In genomic region chr4:915041-915474, GRCh38 we compare ENCODE assay signal across 9 cellular contexts. TPM values are rescaled to one million over a fixed set of nuclear protein-coding genes. Genes with fewer than 3 reads are reported as not detected.
DNase-seq lines count a peak whose midpoint lies in the region; ATAC-seq and TF ChIP-seq lines count a peak whose summit lies in the region.
"Had no signal": no experiment of that assay in that cellular context is flagged by ENCODE, and none has a peak within 500 bp of the region (broad histone marks: within the 10 kb centered on the region; RNA-seq: fewer than 3 reads in every experiment).

No MANE protein-coding gene starts in this region.

- WGBS in mesendoderm (ENCODE audit: extremely low coverage, insufficient coverage, low lambda C conversion rate), result no CpG with 5 or more reads among the region's 20 CpGs

- CTCF ChIA-PET in activated CD8-positive, alpha-beta T cell treated with anti-CD3 and anti-CD28 coated beads, Interleukin-2, amount 10 ng/mL, durations not matched to agents 7 days and 5 days (lab: Charles Lee), result no interaction called here
- CTCF ChIA-PET in RWPE1 (lab: Yijun Ruan, JAX), result no interaction called here

- no peak overlapping the region for H2AK5ac ChIP-seq in mesendoderm (ENCODE audit: low read length)

- peaks cover 27% of the 10 kb centered on the region for H3K79me2 ChIP-seq in mesendoderm (ENCODE audit: control insufficient read depth, insufficient read depth, low read length)

- H4K8ac ChIP-seq in mesendoderm (ENCODE audit: low read depth, low read length), result no peak overlapping the region

- no peak overlapping the region for H3K23ac ChIP-seq in mesendoderm (ENCODE audit: low read length)

- H3K36me3 Mint-ChIP-seq in HFFc6 (ENCODE audit: low read depth), result peaks cover 22% of the 10 kb centered on the region; the same call in 1 of the 2 replicates
- H3K36me3 Mint-ChIP-seq in activated CD8-positive, alpha-beta T cell treated with anti-CD3 and anti-CD28 coated beads, Interleukin-2, amount 10 ng/mL, durations not matched to agents 7 days and 5 days (ENCODE audit: low read depth), result peaks cover 32% of the 10 kb centered on the region

- H3K36me3 ChIP-seq in mesendoderm (ENCODE audit: control insufficient read depth, insufficient read depth, low read length), result no peaks in the 10 kb centered on the region

- H3K56ac ChIP-seq in mesendoderm (ENCODE audit: low read length), result peak overlapping the region; percentile 25

- H3K9ac ChIP-seq in mesendoderm (ENCODE audit: low read length), result no peak overlapping the region

- no peak overlapping the region for H3K4ac ChIP-seq in mesendoderm (ENCODE audit: low read depth, low read length)

- no peak overlapping the region for H4K5ac ChIP-seq in mesendoderm (ENCODE audit: low read length)

- no peak overlapping the region for H2BK15ac ChIP-seq in mesendoderm (replicated peaks; ENCODE audit: low read depth)

- H2BK120ac ChIP-seq in mesendoderm (ENCODE audit: low read depth, low read length), result no peak overlapping the region

- H3K27me3 Mint-ChIP-seq in HFFc6 (ENCODE audit: insufficient read depth), result no peaks in the 10 kb centered on the region
- H3K27me3 Mint-ChIP-seq in activated CD8-positive, alpha-beta T cell treated with anti-CD3 and anti-CD28 coated beads, Interleukin-2, amount 10 ng/mL, durations not matched to agents 7 days and 5 days (ENCODE audit: low read depth), result no peaks in the 10 kb centered on the region

- H3K79me1 ChIP-seq in mesendoderm (ENCODE audit: low read length), result peaks cover 20% of the 10 kb centered on the region

- peaks cover 7% of the 10 kb centered on the region for H3K9me3 Mint-ChIP-seq in HFFc6
- H3K9me3 Mint-ChIP-seq in activated CD8-positive, alpha-beta T cell treated with anti-CD3 and anti-CD28 coated beads, Interleukin-2, amount 10 ng/mL, durations not matched to agents 7 days and 5 days (ENCODE audit: insufficient read depth), result peaks cover 7% of the 10 kb centered on the region

- H3K4me1 Mint-ChIP-seq in HFFc6 (ENCODE audit: low read depth), result peaks cover 13% of the 10 kb centered on the region; the same call in 1 of the 2 replicates
- H3K4me1 Mint-ChIP-seq in activated CD8-positive, alpha-beta T cell treated with anti-CD3 and anti-CD28 coated beads, Interleukin-2, amount 10 ng/mL, durations not matched to agents 7 days and 5 days (ENCODE audit: low read depth), result peaks cover 33% of the 10 kb centered on the region

- H3K4me3 Mint-ChIP-seq in HFFc6, result no peak overlapping the region
- H3K4me3 Mint-ChIP-seq in activated CD8-positive, alpha-beta T cell treated with anti-CD3 and anti-CD28 coated beads, Interleukin-2, amount 10 ng/mL, durations not matched to agents 7 days and 5 days, result peak overlapping the region; percentile 16

- no peak overlapping the region for H2BK5ac ChIP-seq in mesendoderm (ENCODE audit: low read length)

- POLR2A ChIA-PET in activated CD8-positive, alpha-beta T cell treated with anti-CD3 and anti-CD28 coated beads, Interleukin-2, amount 10 ng/mL, durations not matched to agents 7 days and 5 days (lab: Charles Lee), result no interaction called here
- POLR2A ChIA-PET in RWPE1 (lab: Yijun Ruan, JAX; ENCODE audit: low non-redundant PET), result no interaction called here

- ATAC-seq in activated CD8-positive, alpha-beta T cell treated with anti-CD3 and anti-CD28 coated beads, Interleukin-2, amount 10 ng/mL, durations not matched to agents 7 days and 5 days, result peak; percentile 38
- no peak for ATAC-seq in GM19328 (IDR thresholded peaks at IDR 0.05; ENCODE audit: unreplicated experiment)

- 0 out of 2 replicates have a peak overlapping the region, but pooled peaks have one; percentile 15 for H3K27ac Mint-ChIP-seq in HFFc6
- H3K27ac Mint-ChIP-seq in activated CD8-positive, alpha-beta T cell treated with anti-CD3 and anti-CD28 coated beads, Interleukin-2, amount 10 ng/mL, durations not matched to agents 7 days and 5 days, result peak overlapping the region; percentile 76

- H3K4me1 ChIP-seq in mesendoderm (ENCODE audit: control insufficient read depth, low read depth, low read length), result no peaks in the 10 kb centered on the region

- DNase-seq in Ammon's horn (ENCODE audit: low spot score), result peak; percentile 40
- no peak for DNase-seq in HFFc6
- DNase-seq in activated CD8-positive, alpha-beta T cell treated with anti-CD3 and anti-CD28 coated beads, Interleukin-2, amount 10 ng/mL, durations not matched to agents 7 days and 5 days, result no peak
- no peak for DNase-seq in mesendoderm
- DNase-seq in RWPE1 (ENCODE audit: low spot score), result no peak
- DNase-seq in activated effector memory CD4-positive, alpha-beta T cell treated with Interleukin-2 at 50 U/mL for 16 hours, result no peak
- DNase-seq in germinal center (ENCODE audit: low spot score), result no peak
- DNase-seq: RPMI8226 had no signal

- no peak overlapping the region for H3K4me3 ChIP-seq in mesendoderm (ENCODE audit: low read length)

- TF ChIP-seq CTCF in HFFc6 (IDR thresholded peaks at IDR 0.05) (no peak), RWPE1 (conservative IDR thresholded peaks at IDR 0.05; ENCODE audit: low read depth) (no peak)

- no peak overlapping the region for H3K18ac ChIP-seq in mesendoderm (ENCODE audit: low read length)

- no peaks in the 10 kb centered on the region for H3K27me3 ChIP-seq in mesendoderm (ENCODE audit: insufficient read depth, low read length, poor library complexity)

- H3K27ac ChIP-seq in mesendoderm (ENCODE audit: low read depth, low read length), result no peak overlapping the region
- no peak overlapping the region for H3K27ac ChIP-seq in RWPE1

- no peak overlapping the region for H3K4me2 ChIP-seq in mesendoderm (ENCODE audit: low read length)

RNA-seq across cellular contexts. Expression of gene GAK, which starts 17.1 kb away (rescaled TPM):
- 10 to 100 TPM; 65.8 to 72.9 (median 69.1) TPM for total RNA-seq in HFFc6 (2021; fragmentation: NEBNext Ultra II Directional; extraction: Animal tissue kit (Norgen Biotek cat#: 25700))
- total RNA-seq in activated CD8-positive, alpha-beta T cell treated with anti-CD3 and anti-CD28 coated beads, Interleukin-2, amount 10 ng/mL, durations not matched to agents 7 days and 5 days, result 100 to 1,000 TPM; 155 to 163 TPM
- 50.4 TPM for polyA plus RNA-seq in mesendoderm (2013, experiment 1 of 2)
- polyA plus RNA-seq in mesendoderm (2013, experiment 2 of 2), result 48.6 TPM

RNA-seq across cellular contexts. Expression of gene TMEM175, which starts 17.2 kb away (rescaled TPM):
- 10 to 100 TPM; 27.8 to 41.8 (median 34.1) TPM for total RNA-seq in HFFc6 (2021; fragmentation: NEBNext Ultra II Directional; extraction: Animal tissue kit (Norgen Biotek cat#: 25700))
- 10 to 100 TPM; 27.2 to 30.1 TPM for total RNA-seq in activated CD8-positive, alpha-beta T cell treated with anti-CD3 and anti-CD28 coated beads, Interleukin-2, amount 10 ng/mL, durations not matched to agents 7 days and 5 days
- 3.8 TPM for polyA plus RNA-seq in mesendoderm (2013, experiment 1 of 2)
- polyA plus RNA-seq in mesendoderm (2013, experiment 2 of 2), result 3.0 TPM

RNA-seq across cellular contexts. Expression of gene DGKQ, which starts 58.3 kb away (rescaled TPM):
- total RNA-seq in HFFc6 (2021; fragmentation: NEBNext Ultra II Directional; extraction: Animal tissue kit (Norgen Biotek cat#: 25700)), result 10 to 100 TPM; 11.3 to 14.9 (median 13.1) TPM
- 10 to 100 TPM; 15.9 to 16.2 TPM for total RNA-seq in activated CD8-positive, alpha-beta T cell treated with anti-CD3 and anti-CD28 coated beads, Interleukin-2, amount 10 ng/mL, durations not matched to agents 7 days and 5 days
- polyA plus RNA-seq in mesendoderm (2013, experiment 1 of 2), result 1.9 TPM
- 1.7 TPM for polyA plus RNA-seq in mesendoderm (2013, experiment 2 of 2)
